Comparison of ENCODE assay signal across 17 cellular contexts in the genomic region with DNA sequence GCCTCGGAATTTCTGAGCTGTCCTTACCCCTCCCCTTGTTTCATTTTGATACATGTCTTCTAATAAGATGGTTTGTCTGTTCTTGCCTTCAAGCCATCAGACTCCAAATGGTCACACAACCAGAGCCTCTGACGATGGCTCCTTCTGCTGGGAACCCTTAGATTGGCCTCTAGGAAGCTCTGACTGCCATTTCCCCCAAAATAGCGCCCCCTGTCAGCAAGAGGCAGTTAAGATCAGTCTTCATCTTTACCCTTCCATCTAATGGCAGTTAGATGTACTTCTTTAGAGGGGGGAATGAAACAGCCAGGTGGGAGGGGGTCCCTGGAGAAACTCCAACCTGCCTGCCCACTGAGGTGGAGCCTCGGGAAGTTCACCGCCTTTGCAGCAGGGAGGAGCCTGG.
DNase-seq lines count a peak whose midpoint lies in the region; ATAC-seq and TF ChIP-seq lines count a peak whose summit lies in the region.
"Had no signal": no experiment of that assay in that cellular context is flagged by ENCODE, and none has a peak within 500 bp of the region (broad histone marks: within the 10 kb centered on the region; RNA-seq: fewer than 3 reads in every experiment).

No MANE protein-coding gene starts in this region.

- H3K27me3 ChIP-seq in GM06990 (replicated peaks; ENCODE audit: control insufficient read depth, insufficient read depth, low read length) (no peaks in the 10 kb centered on the region), Panc1 (ENCODE audit: control insufficient read depth, insufficient read depth, low read length) (no peaks in the 10 kb centered on the region), foreskin keratinocyte (no peaks in the 10 kb centered on the region)
- H3K27me3 ChIP-seq: BLaER1 treated with 17β-estradiol and CSF1 and Interleukin-3, amounts not matched to agents 10 nM and 100 nM had no signal

- no peak overlapping the region for H3K4me3 ChIP-seq in GM06990 (replicated peaks; ENCODE audit: low read depth, low read length)
- H3K4me3 ChIP-seq in HFF-Myc (replicated peaks; ENCODE audit: low read depth, low read length): no peak overlapping the region
- H3K4me3 ChIP-seq in Panc1 (ENCODE audit: low read depth in 2 of 2, low read length in 2 of 2): no peak overlapping the region
- H3K4me3 ChIP-seq: BLaER1 treated with 17β-estradiol and CSF1 and Interleukin-3, amounts not matched to agents 10 nM and 100 nM; lower lobe of right lung had no signal

- H3K27ac ChIP-seq in Panc1 (ENCODE audit: low read length) (no peak overlapping the region), foreskin keratinocyte (no peak overlapping the region)
- H3K27ac ChIP-seq: BLaER1 treated with 17β-estradiol and CSF1 and Interleukin-3, amounts not matched to agents 10 nM and 100 nM; lower lobe of right lung had no signal

- DNase-seq in GM06990 (ENCODE audit: extremely low read depth, insufficient read length): no peak
- no peak for DNase-seq in HFF-Myc (ENCODE audit: extremely low read depth, low read depth)
- DNase-seq in Panc1 (ENCODE audit: low read depth, low spot score): no peak
- no peak for DNase-seq in foreskin keratinocyte
- no peak for DNase-seq in activated CD4-positive, CD25-positive, alpha-beta regulatory T cell (lab: John Stamatoyannopoulos, UW)
- no peak for DNase-seq in germinal center (ENCODE audit: low spot score)
- DNase-seq: activated CD8-positive, alpha-beta memory T cell treated with anti-CD3 and anti-CD28 coated beads, Interleukin-2, amount 50 U/mL, for 48 hours; activated naive CD4-positive, alpha-beta T cell; anterior cingulate cortex; DMS79 treated with DMSO at 0.1 percent for 48 hours; lower lobe of right lung; NCI-H1105; NCI-H2171 treated with DMSO at 0.1 percent for 48 hours; stimulated activated CD4-positive, alpha-beta T cell treated with anti-CD3 and anti-CD28 coated beads, Interleukin-4, amount 100 ng/mL, for 1 hour had no signal

- CTCF ChIA-PET in Panc1 (lab: Charles Lee): no interaction called here

- no peaks in the 10 kb centered on the region for H3K36me3 ChIP-seq in GM06990 (ENCODE audit: control insufficient read depth, insufficient read depth, low read length)
- no peaks in the 10 kb centered on the region for H3K36me3 ChIP-seq in Panc1 (ENCODE audit: control insufficient read depth, insufficient read depth, low read length)
- H3K36me3 ChIP-seq: lower lobe of right lung had no signal

- TF ChIP-seq CTCF in GM06990 (IDR thresholded peaks at IDR 0.05; ENCODE audit: insufficient read depth, low read length, poor library complexity, severe bottlenecking): peak; percentile 36
- TF ChIP-seq CTCF in HFF-Myc (IDR thresholded peaks at IDR 0.05; ENCODE audit: low read depth, low read length, missing control alignments): peak; percentile 27
- TF ChIP-seq CTCF in Panc1 (IDR thresholded peaks at IDR 0.05): peak; percentile 41
- TF ChIP-seq CTCF in foreskin keratinocyte (conservative IDR thresholded peaks at IDR 0.05): peak; percentile 28

- H3K9me3 ChIP-seq in Panc1 (ENCODE audit: control insufficient read depth, insufficient read depth, low read depth, low read length): no peaks in the 10 kb centered on the region
- H3K9me3 ChIP-seq: BLaER1 treated with 17β-estradiol and CSF1 and Interleukin-3, amounts not matched to agents 10 nM and 100 nM; lower lobe of right lung had no signal

- H3K4me1 ChIP-seq in Panc1 (ENCODE audit: control insufficient read depth, insufficient read depth, low read length): peaks cover 9% of the 10 kb centered on the region; the same call in 1 of the 2 replicates
- H3K4me1 ChIP-seq in foreskin keratinocyte: no peaks in the 10 kb centered on the region
- H3K4me1 ChIP-seq: BLaER1 treated with 17β-estradiol and CSF1 and Interleukin-3, amounts not matched to agents 10 nM and 100 nM had no signal

- intact Hi-C loops in Panc1 (cut with micrococcal nuclease; ENCODE audit: unreplicated experiment): no loop called here

- POLR2A ChIA-PET in Panc1 (lab: Charles Lee): no interaction called here

- no TSS peak for BruUV-seq in Panc1 (replicated peaks; lab: Mats Ljungman, UMichigan)

- in situ Hi-C loops in Panc1 (cut with HindIII; ENCODE audit: low pct_unique_long_range_greater_than_20kb, low sequenced_read_pairs): no loop called here

- ATAC-seq in Panc1: no peak
- ATAC-seq in foreskin keratinocyte: no peak
- no peak for ATAC-seq in GM21381 (IDR thresholded peaks at IDR 0.05; ENCODE audit: unreplicated experiment)
- ATAC-seq: lower lobe of right lung, Right ventricle myocardium inferior had no signal
